8 cellular contexts compared by ENCODE assay signal in genomic region chr7:130942211-130942964, GRCh38.
A peak's percentile ranks its signal among the peaks of the same experiment; 100 is the strongest.
DNase-seq lines count a peak whose midpoint lies in the region; ATAC-seq and TF ChIP-seq lines count a peak whose summit lies in the region.

No MANE protein-coding gene starts in this region.

- ATAC-seq in HG02885 (IDR thresholded peaks at IDR 0.05; ENCODE audit: poor library complexity, unreplicated experiment), result no peak

- H3K27me3 ChIP-seq in ovary, result no peaks in the 10 kb centered on the region
- H3K27me3 ChIP-seq in WERI-Rb-1 (ENCODE audit: insufficient read depth, low read depth, severe bottlenecking), result no peaks in the 10 kb centered on the region

- TF ChIP-seq POLR2A in ovary (IDR thresholded peaks at IDR 0.05), result peak; percentile 50

- peak overlapping the region; percentile 61 to 85 for H3K27ac ChIP-seq in ovary
- no peak overlapping the region for H3K27ac ChIP-seq in WERI-Rb-1

- 5 to 16% (median 6%) methylated on average over 10 of the region's 10 CpGs for WGBS in ovary, 3 donors

- H3K4me3 ChIP-seq in GM12864 (ENCODE audit: low read depth, low read length) (peak overlapping the region; percentile 34), epithelial cell of proximal tubule (ENCODE audit: low read depth, low read length) (peak overlapping the region; percentile 71), ovary (peak overlapping the region; percentile 51), WERI-Rb-1 (ENCODE audit: low read depth, low read length) (no peak overlapping the region)

- no peak for TF ChIP-seq CTCF in GM12864 (IDR thresholded peaks at IDR 0.05; ENCODE audit: low read depth, low read length, missing control alignments)
- no peak for TF ChIP-seq CTCF in epithelial cell of proximal tubule (conservative IDR thresholded peaks at IDR 0.05; ENCODE audit: low read depth, low read length)
- TF ChIP-seq CTCF in ovary (IDR thresholded peaks at IDR 0.05), result no peak
- no peak for TF ChIP-seq CTCF in WERI-Rb-1 (IDR thresholded peaks at IDR 0.05; ENCODE audit: low read depth, low read length)

- no peaks in the 10 kb centered on the region for H3K9me3 ChIP-seq in ovary
- no peaks in the 10 kb centered on the region for H3K9me3 ChIP-seq in WERI-Rb-1 (ENCODE audit: severe bottlenecking)

- peaks cover 9% of the 10 kb centered on the region for H3K4me1 ChIP-seq in ovary (ENCODE audit: insufficient read depth)

- H3K36me3 ChIP-seq in ovary (no peaks in the 10 kb centered on the region), WERI-Rb-1 (no peaks in the 10 kb centered on the region)

- TF ChIP-seq EP300 in ovary (IDR thresholded peaks at IDR 0.05), result no peak

- intact Hi-C loops in ovary (cut with DNase I), result no loop called here

- DNase-seq in GM12864 (ENCODE audit: low read depth) (no peak), RKO (ENCODE audit: low spot score) (peak; percentile 96), epithelial cell of proximal tubule (ENCODE audit: low read depth) (no peak), ovary (peak in 4 of 5 donors; percentile 50 to 73 (median 56)), NCI-H2196 (lab: John Stamatoyannopoulos, UW; ENCODE audit: unreplicated experiment) (no peak), NCI-H2107 (lab: John Stamatoyannopoulos, UW) (no peak), WERI-Rb-1 (no peak)

Comparison
In these comparisons a context has a peak if more than half of its experiments do, and no peak if none do; other contexts are left out.
1. DNase-seq: peak in RKO (single experiment) and ovary (4 of 5); none in GM12864 (single experiment), epithelial cell of proximal tubule (single experiment), NCI-H2196 (single experiment), NCI-H2107 (single experiment) and WERI-Rb-1 (single experiment).